ENCODE assay signal across 8 cellular contexts in genomic region chr1:17059391-17060128, GRCh38. TPM values are rescaled to one million over a fixed set of nuclear protein-coding genes. Genes with fewer than 3 reads are reported as not detected.
DNase-seq lines count a peak whose midpoint lies in the region; ATAC-seq and TF ChIP-seq lines count a peak whose summit lies in the region.

No MANE protein-coding gene starts in this region.

- intact Hi-C loops in body of pancreas (cut with DNase I) = loop anchor here (5.0 to 10.0 kb wide), 3 partner anchors 55 to 275 kb away; partner anchors contain the start of gene PADI2

- in situ Hi-C loops in ACHN (cut with HindIII; ENCODE audit: low pct_ligation_motif_present, low pct_unique_long_range_greater_than_20kb, low sequenced_read_pairs) = no loop called here

- H3K4me1 ChIP-seq in body of pancreas (peaks cover 1% of the 10 kb centered on the region), smooth muscle cell (ENCODE audit: low read depth) (peaks cover 5% of the 10 kb centered on the region)

- no peaks in the 10 kb centered on the region for H3F3A ChIP-seq in smooth muscle cell (ENCODE audit: low read depth)

- H3K79me2 ChIP-seq in smooth muscle cell (ENCODE audit: low read depth) = no peaks in the 10 kb centered on the region

- H3K27me3 ChIP-seq in GM06990 (replicated peaks; ENCODE audit: control insufficient read depth, insufficient read depth, low read length) (no peaks in the 10 kb centered on the region), body of pancreas (no peaks in the 10 kb centered on the region), smooth muscle cell (ENCODE audit: low read depth) (no peaks in the 10 kb centered on the region)

- no peaks in the 10 kb centered on the region for H4K20me1 ChIP-seq in smooth muscle cell (ENCODE audit: low read depth)

- DNase-seq in ACHN = peak; percentile 72
- no peak for DNase-seq in GM06990 (ENCODE audit: extremely low read depth, insufficient read length)
- DNase-seq in RWPE1 (ENCODE audit: low spot score) = peak; percentile 74
- peak; percentile 78 to 87 (median 85) for DNase-seq in body of pancreas
- peak; percentile 83 for DNase-seq in iPS-NIHi11 (ENCODE audit: low spot score)
- DNase-seq in smooth muscle cell (lab: John Stamatoyannopoulos, UW; ENCODE audit: unreplicated experiment) = no peak

- H2AFZ ChIP-seq in smooth muscle cell (ENCODE audit: low read depth) = no peak overlapping the region

- POLR2A ChIA-PET in RWPE1 (lab: Yijun Ruan, JAX; ENCODE audit: low non-redundant PET) = no interaction called here

- CTCF ChIA-PET in RWPE1 (lab: Yijun Ruan, JAX) = interaction anchor here (0.7 to 1.1 kb wide), 3 partner anchors 66 to 346 kb away, joined by 3 to 4 read pairs (median 4); no protein-coding TSS in a partner anchor

- H3K36me3 ChIP-seq in GM06990 (ENCODE audit: control insufficient read depth, insufficient read depth, low read length) = no peaks in the 10 kb centered on the region
- H3K36me3 ChIP-seq in body of pancreas (replicated peaks in 1 of 2; ENCODE audit: insufficient read depth in 1 of 2, low read depth in 2 of 2) = no peaks in the 10 kb centered on the region
- no peaks in the 10 kb centered on the region for H3K36me3 ChIP-seq in smooth muscle cell (ENCODE audit: low read depth)

- no peak overlapping the region for H3K9ac ChIP-seq in smooth muscle cell (ENCODE audit: low read depth)

- WGBS in body of pancreas, 2 donors = 18 to 30% methylated on average over 8 to 11 of the region's 11 CpGs
- WGBS in smooth muscle cell (ENCODE audit: low lambda C conversion rate) = 41% methylated on average over 11 of the region's 11 CpGs

- H3K4me3 ChIP-seq in GM06990 (replicated peaks; ENCODE audit: low read depth, low read length) (no peak overlapping the region), body of pancreas (no peak overlapping the region), smooth muscle cell (no peak overlapping the region)

- peak; percentile 81 for TF ChIP-seq CTCF in GM06990 (IDR thresholded peaks at IDR 0.05; ENCODE audit: insufficient read depth, low read length, poor library complexity, severe bottlenecking)
- TF ChIP-seq CTCF in LNCAP (IDR thresholded peaks at IDR 0.05) = peak; percentile 51
- TF ChIP-seq CTCF in RWPE1 (conservative IDR thresholded peaks at IDR 0.05; ENCODE audit: low read depth) = peak; percentile 73
- peak; percentile 62 to 92 (median 86) for TF ChIP-seq CTCF in body of pancreas (IDR thresholded peaks at IDR 0.05)
- TF ChIP-seq CTCF in smooth muscle cell (IDR thresholded peaks at IDR 0.05; ENCODE audit: borderline replicate concordance, insufficient read depth, poor library complexity, severe bottlenecking) = peak; percentile 70

- ATAC-seq in body of pancreas (peak; percentile 95), GM19328 (IDR thresholded peaks at IDR 0.05; ENCODE audit: unreplicated experiment) (no peak)

- H3K4me2 ChIP-seq in smooth muscle cell = no peak overlapping the region

- no peak overlapping the region for H3K27ac ChIP-seq in RWPE1
- no peak overlapping the region for H3K27ac ChIP-seq in body of pancreas
- H3K27ac ChIP-seq in smooth muscle cell (ENCODE audit: low read depth) = no peak overlapping the region

- no peaks in the 10 kb centered on the region for H3K9me3 ChIP-seq in body of pancreas
- no peaks in the 10 kb centered on the region for H3K9me3 ChIP-seq in smooth muscle cell (replicated peaks; ENCODE audit: low read depth)

- no peak for TF ChIP-seq POLR2A in body of pancreas (IDR thresholded peaks at IDR 0.05)

RNA-seq across cellular contexts. Expression of gene SDHB, which starts 5.7 kb away (rescaled TPM):
- total RNA-seq in body of pancreas (10 to 100 TPM; 38.9 to 59.4 TPM), smooth muscle cell (126 and 174 TPM in 2 replicates)
- 111 and 123 TPM in 2 replicates for polyA plus RNA-seq in smooth muscle cell

RNA-seq across cellular contexts. Expression of gene ATP13A2, which starts 47.8 kb away (rescaled TPM):
- 10 to 100 TPM; 56.8 to 61.0 TPM for total RNA-seq in body of pancreas
- total RNA-seq in smooth muscle cell = 16.0 and 27.7 TPM in 2 replicates
- polyA plus RNA-seq in smooth muscle cell = 42.3 and 64.3 TPM in 2 replicates

RNA-seq across cellular contexts. Expression of gene PADI2, which starts 59.7 kb away (rescaled TPM):
- total RNA-seq in body of pancreas (1 to 10 TPM; 2.3 to 3.0 TPM), smooth muscle cell (not detected in 2 replicates)
- polyA plus RNA-seq in smooth muscle cell = not detected in 2 replicates

Comparison
In these comparisons a context has a peak if more than half of its experiments do, and no peak if none do; other contexts are left out.
1. DNase-seq: peak in ACHN (single experiment), RWPE1 (single experiment), body of pancreas (4 of 4) and iPS-NIHi11 (single experiment); none in GM06990 (single experiment) and smooth muscle cell (single experiment).
2. Peak in every context shown above with its lines, with median percentiles within 50 percentile points of each other: CTCF ChIP-seq.